1 cellular context compared by ENCODE assay signal in the genomic region with DNA sequence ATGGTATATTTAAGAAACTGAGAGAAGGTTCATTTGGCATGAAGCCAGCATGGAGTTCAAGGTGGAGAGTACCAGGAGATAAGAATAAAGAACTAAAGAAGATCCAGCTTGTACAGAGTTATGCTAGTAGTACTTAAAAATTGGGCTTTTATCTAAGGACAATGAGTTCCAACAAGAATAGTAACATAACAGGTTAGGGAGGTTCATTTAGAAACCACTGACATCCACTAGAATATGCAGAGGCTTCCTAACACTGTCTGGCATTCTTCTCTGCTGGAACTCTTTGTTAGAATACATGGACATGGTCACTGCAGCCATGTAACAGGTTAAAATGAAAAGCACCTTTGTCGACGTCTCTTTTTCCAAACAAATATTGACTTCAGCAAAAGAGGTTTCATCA.
TF ChIP-seq lines count a peak whose summit lies in the region.

No MANE protein-coding gene starts in this region.

TF ChIP-seq in GM23338, 12 proteins besides CTCF, POLR2A, EP300 and RAD21 (continued from another document):
- TF ChIP-seq, protein P1, sequence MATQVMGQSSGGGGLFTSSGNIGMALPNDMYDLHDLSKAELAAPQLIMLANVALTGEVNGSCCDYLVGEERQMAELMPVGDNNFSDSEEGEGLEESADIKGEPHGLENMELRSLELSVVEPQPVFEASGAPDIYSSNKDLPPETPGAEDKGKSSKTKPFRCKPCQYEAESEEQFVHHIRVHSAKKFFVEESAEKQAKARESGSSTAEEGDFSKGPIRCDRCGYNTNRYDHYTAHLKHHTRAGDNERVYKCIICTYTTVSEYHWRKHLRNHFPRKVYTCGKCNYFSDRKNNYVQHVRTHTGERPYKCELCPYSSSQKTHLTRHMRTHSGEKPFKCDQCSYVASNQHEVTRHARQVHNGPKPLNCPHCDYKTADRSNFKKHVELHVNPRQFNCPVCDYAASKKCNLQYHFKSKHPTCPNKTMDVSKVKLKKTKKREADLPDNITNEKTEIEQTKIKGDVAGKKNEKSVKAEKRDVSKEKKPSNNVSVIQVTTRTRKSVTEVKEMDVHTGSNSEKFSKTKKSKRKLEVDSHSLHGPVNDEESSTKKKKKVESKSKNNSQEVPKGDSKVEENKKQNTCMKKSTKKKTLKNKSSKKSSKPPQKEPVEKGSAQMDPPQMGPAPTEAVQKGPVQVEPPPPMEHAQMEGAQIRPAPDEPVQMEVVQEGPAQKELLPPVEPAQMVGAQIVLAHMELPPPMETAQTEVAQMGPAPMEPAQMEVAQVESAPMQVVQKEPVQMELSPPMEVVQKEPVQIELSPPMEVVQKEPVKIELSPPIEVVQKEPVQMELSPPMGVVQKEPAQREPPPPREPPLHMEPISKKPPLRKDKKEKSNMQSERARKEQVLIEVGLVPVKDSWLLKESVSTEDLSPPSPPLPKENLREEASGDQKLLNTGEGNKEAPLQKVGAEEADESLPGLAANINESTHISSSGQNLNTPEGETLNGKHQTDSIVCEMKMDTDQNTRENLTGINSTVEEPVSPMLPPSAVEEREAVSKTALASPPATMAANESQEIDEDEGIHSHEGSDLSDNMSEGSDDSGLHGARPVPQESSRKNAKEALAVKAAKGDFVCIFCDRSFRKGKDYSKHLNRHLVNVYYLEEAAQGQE (IDR thresholded peaks at IDR 0.05; ENCODE audit: unreplicated experiment), result no peak
- TF ChIP-seq ZNF331 (CRISPR knock-in tag; IDR thresholded peaks at IDR 0.05; ENCODE audit: low read depth) (no peak), CREB1 (CRISPR knock-in tag; IDR thresholded peaks at IDR 0.05; ENCODE audit: low read depth) (no peak)
